In the genomic region with DNA sequence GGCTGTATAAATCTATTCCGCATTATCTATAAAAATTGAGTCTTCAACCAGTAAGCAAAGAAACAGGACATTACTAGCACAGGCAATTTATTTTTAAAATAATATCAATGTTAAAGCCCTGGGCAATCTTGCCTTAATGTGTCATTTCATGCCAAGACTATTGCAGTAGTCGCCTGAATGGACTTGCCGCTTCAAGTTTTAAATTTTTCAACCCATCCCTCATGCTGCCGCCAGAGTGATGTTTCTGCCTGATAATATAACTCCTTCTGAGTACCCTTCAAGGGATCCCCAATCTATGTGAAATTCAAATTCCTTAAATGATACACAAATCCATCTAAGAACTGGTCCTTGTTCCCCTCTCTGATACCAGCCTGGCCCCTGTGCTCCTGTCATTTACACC, we compare ENCODE assay signal across 1 cellular context.
TF ChIP-seq lines count a peak whose summit lies in the region.

No MANE protein-coding gene starts in this region.

TF ChIP-seq in IMR-90, 13 proteins besides CTCF, POLR2A, EP300 and RAD21 (continued from another document):
- TF ChIP-seq ELK1 (IDR thresholded peaks at IDR 0.05; ENCODE audit: borderline replicate concordance, low read depth, low read length): no peak
- TF ChIP-seq, protein P1, sequence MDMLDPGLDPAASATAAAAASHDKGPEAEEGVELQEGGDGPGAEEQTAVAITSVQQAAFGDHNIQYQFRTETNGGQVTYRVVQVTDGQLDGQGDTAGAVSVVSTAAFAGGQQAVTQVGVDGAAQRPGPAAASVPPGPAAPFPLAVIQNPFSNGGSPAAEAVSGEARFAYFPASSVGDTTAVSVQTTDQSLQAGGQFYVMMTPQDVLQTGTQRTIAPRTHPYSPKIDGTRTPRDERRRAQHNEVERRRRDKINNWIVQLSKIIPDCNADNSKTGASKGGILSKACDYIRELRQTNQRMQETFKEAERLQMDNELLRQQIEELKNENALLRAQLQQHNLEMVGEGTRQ (IDR thresholded peaks at IDR 0.05; ENCODE audit: low read depth, low read length): no peak
